Comparison of ENCODE assay signal across 25 cellular contexts in the genomic region with DNA sequence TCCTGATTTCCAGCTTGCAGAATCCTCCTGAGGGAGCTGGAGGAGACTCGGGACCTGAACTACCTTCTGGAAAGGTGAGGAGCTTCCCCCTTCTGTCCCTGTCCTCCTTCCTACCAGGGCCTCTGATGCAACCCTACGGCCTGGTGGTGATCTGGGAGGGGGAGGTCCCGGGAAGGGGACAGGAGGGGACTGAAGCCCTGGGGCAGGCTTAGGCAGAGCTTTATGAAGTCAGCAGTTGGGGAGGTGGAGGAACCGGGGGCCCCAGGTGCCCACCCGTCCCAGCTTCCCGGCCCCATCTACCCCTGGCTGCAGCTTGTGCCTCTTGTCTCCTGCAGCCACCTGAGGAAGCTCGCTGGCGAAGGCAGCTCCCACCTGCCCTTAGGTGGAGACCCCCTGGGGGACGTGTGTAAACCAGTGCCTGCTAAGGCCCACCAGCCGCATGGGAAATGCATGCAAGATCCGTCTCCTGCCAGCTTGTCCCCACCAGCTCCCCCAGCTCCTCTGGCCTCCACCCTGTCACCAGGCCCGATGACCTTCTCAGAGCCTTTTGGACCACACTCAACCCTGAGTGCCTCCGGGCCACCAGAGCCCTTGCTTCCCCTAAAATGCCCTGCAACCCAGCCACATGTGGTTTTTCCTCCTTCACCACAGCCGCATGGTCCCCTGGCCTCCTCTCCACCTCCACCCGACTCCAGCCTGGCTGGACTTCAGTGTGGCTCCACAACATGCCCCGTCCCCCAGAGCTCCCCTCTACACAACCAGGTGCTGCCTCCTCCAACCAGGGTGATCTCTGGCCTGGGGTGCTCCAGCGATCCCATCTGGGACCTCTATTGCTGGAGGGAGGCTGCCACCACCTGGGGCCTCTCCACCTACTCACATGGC. TPM values are rescaled to one million over a fixed set of nuclear protein-coding genes. Genes with fewer than 3 reads are reported as not detected.
DNase-seq lines count a peak whose midpoint lies in the region; ATAC-seq, FAIRE-seq and TF ChIP-seq lines count a peak whose summit lies in the region.
"Had no signal": no experiment of that assay in that cellular context is flagged by ENCODE, and none has a peak within 500 bp of the region (broad histone marks: within the 10 kb centered on the region; RNA-seq: fewer than 3 reads in every experiment).

No MANE protein-coding gene starts in this region.

- no peak overlapping the region for H3K9ac ChIP-seq in kidney (ENCODE audit: low read length in 2 of 2)
- H3K9ac ChIP-seq: BLaER1, KMS-11 had no signal

- H3K4me3 ChIP-seq in coronary artery (no peak overlapping the region), kidney (ENCODE audit: low read length in 2 of 2) (no peak overlapping the region)
- H3K4me3 ChIP-seq: BLaER1, HAP-1, Peyer's patch, SJSA1 had no signal

- no peaks in the 10 kb centered on the region for H3K27me3 Mint-ChIP-seq in activated CD4-positive, alpha-beta T cell treated with anti-CD3 and anti-CD28 coated beads, Interleukin-2, amount 10 ng/mL, durations not matched to agents 24 days and 14 days
- H3K27me3 Mint-ChIP-seq: CD4-positive, alpha-beta T cell had no signal

- H3K4me1 Mint-ChIP-seq in activated CD4-positive, alpha-beta T cell treated with anti-CD3 and anti-CD28 coated beads, Interleukin-2, amount 10 ng/mL, durations not matched to agents 24 days and 14 days = no peaks in the 10 kb centered on the region

- no peaks in the 10 kb centered on the region for H3K4me1 ChIP-seq in kidney (ENCODE audit: control insufficient read depth in 1 of 2, insufficient read depth in 1 of 2, low read depth in 1 of 2, low read length in 2 of 2)
- H3K4me1 ChIP-seq: HAP-1, Peyer's patch had no signal

- no peak overlapping the region for H3K27ac Mint-ChIP-seq in activated CD4-positive, alpha-beta T cell treated with anti-CD3 and anti-CD28 coated beads, Interleukin-2, amount 10 ng/mL, durations not matched to agents 24 days and 14 days
- H3K27ac Mint-ChIP-seq: CD4-positive, alpha-beta T cell had no signal

- H3K36me3 Mint-ChIP-seq in activated CD4-positive, alpha-beta T cell treated with anti-CD3 and anti-CD28 coated beads, Interleukin-2, amount 10 ng/mL, durations not matched to agents 24 days and 14 days (ENCODE audit: low read depth) = no peaks in the 10 kb centered on the region

- no peaks in the 10 kb centered on the region for H3K36me3 ChIP-seq in kidney (ENCODE audit: control insufficient read depth in 1 of 2, insufficient read depth in 2 of 2, low read length in 2 of 2)
- H3K36me3 ChIP-seq: BLaER1, HAP-1, Peyer's patch, SJSA1 had no signal

- FAIRE-seq in kidney (lab: Jason Lieb, UNC) = no peak
- FAIRE-seq: GM12891 had no signal

- no peaks in the 10 kb centered on the region for H3K9me3 ChIP-seq in kidney (ENCODE audit: control insufficient read depth in 1 of 2, low read length in 2 of 2)
- H3K9me3 ChIP-seq: BLaER1, HAP-1, Peyer's patch, SJSA1 had no signal

- no peak for ATAC-seq in Right ventricle myocardium superior (ENCODE audit: poor library complexity)

- no peak overlapping the region for H3K4me3 Mint-ChIP-seq in activated CD4-positive, alpha-beta T cell treated with anti-CD3 and anti-CD28 coated beads, Interleukin-2, amount 10 ng/mL, durations not matched to agents 24 days and 14 days
- H3K4me3 Mint-ChIP-seq: CD4-positive, alpha-beta T cell had no signal

- TF ChIP-seq CTCF in coronary artery (IDR thresholded peaks at IDR 0.05) (no peak), kidney (IDR thresholded peaks at IDR 0.05; ENCODE audit: borderline replicate concordance, extremely low read depth, insufficient read depth) (no peak)

- H3K27ac ChIP-seq in coronary artery (no peak overlapping the region), kidney (ENCODE audit: low read depth in 2 of 2, low read length in 2 of 2) (no peak overlapping the region)
- H3K27ac ChIP-seq: 22Rv1, BLaER1, KMS-11, Peyer's patch, SJSA1 had no signal

- intact Hi-C loops in activated CD4-positive, alpha-beta T cell treated with anti-CD3 and anti-CD28 coated beads, Interleukin-2, amount 10 ng/mL, durations not matched to agents 24 days and 14 days (cut with micrococcal nuclease) = no loop called here
- intact Hi-C loops in kidney (cut with DNase I) = no loop called here
- intact Hi-C loops in Right ventricle myocardium superior (cut with DNase I) = no loop called here

- no peaks in the 10 kb centered on the region for H3K9me3 Mint-ChIP-seq in activated CD4-positive, alpha-beta T cell treated with anti-CD3 and anti-CD28 coated beads, Interleukin-2, amount 10 ng/mL, durations not matched to agents 24 days and 14 days
- H3K9me3 Mint-ChIP-seq: CD4-positive, alpha-beta T cell had no signal

- peak; percentile 49 for DNase-seq in activated CD4-positive, alpha-beta T cell treated with anti-CD3 and anti-CD28 coated beads, Interleukin-2, amount 10 ng/mL, durations not matched to agents 24 days and 14 days
- no peak for DNase-seq in activated CD4-positive, alpha-beta T cell treated with anti-CD3 and anti-CD28 coated beads for 1 hour
- DNase-seq in coronary artery (ENCODE audit: low spot score) (peak; percentile 70), kidney (peak; percentile 56), ureter (ENCODE audit: low spot score) (peak; percentile 35), DMS153 (lab: John Stamatoyannopoulos, UW) (no peak), NCI-H82 treated with DMSO at 0.1 percent for 48 hours (lab: John Stamatoyannopoulos, UW; ENCODE audit: unreplicated experiment) (no peak), Right ventricle myocardium superior (no peak)
- DNase-seq: CD4-positive, alpha-beta T cell; COR-L47; DND-41; NCI-H1105 treated with DMSO at 0.1 percent for 48 hours; NCI-H2081; NCI-H2171; NCI-H524 treated with DMSO at 0.1 percent for 48 hours had no signal

RNA-seq across cellular contexts. Expression of a gene that starts 2.1 kb away (rescaled TPM):
- total RNA-seq in activated CD4-positive, alpha-beta T cell treated with anti-CD3 and anti-CD28 coated beads, Interleukin-2, amount 10 ng/mL, durations not matched to agents 24 days and 14 days = not detected in 2 replicates
- total RNA-seq in kidney = not detected
- not detected for polyA plus RNA-seq in kidney (ENCODE audit: insufficient read depth, low read depth, low replicate concordance)
- total RNA-seq in ureter = not detected
- total RNA-seq in Right ventricle myocardium superior = not detected
- total RNA-seq: CD4-positive, alpha-beta T cell; G401; HT1080; OCI-LY7; Peyer's patch had no signal

RNA-seq across cellular contexts. Expression of a gene that starts 32.9 kb away (rescaled TPM):
- total RNA-seq in activated CD4-positive, alpha-beta T cell treated with anti-CD3 and anti-CD28 coated beads, Interleukin-2, amount 10 ng/mL, durations not matched to agents 24 days and 14 days = not detected in 2 replicates
- total RNA-seq in kidney (not detected), ureter (not detected), Right ventricle myocardium superior (not detected)
- not detected for polyA plus RNA-seq in kidney (ENCODE audit: insufficient read depth, low read depth, low replicate concordance)
- total RNA-seq: CD4-positive, alpha-beta T cell; G401; HT1080; OCI-LY7; Peyer's patch; SJSA1 had no signal

Comparison
In these comparisons a context has a peak if more than half of its experiments do, and no peak if none do; other contexts are left out.
1. DNase-seq: peak in activated CD4-positive, alpha-beta T cell treated with anti-CD3 and anti-CD28 coated beads, Interleukin-2, amount 10 ng/mL, durations not matched to agents 24 days and 14 days (single experiment), coronary artery (single experiment), kidney (single experiment) and ureter (single experiment); none in activated CD4-positive, alpha-beta T cell treated with anti-CD3 and anti-CD28 coated beads for 1 hour (single experiment), DMS153 (single experiment), NCI-H82 treated with DMSO at 0.1 percent for 48 hours (single experiment) and Right ventricle myocardium superior (single experiment).